In the genomic region with DNA sequence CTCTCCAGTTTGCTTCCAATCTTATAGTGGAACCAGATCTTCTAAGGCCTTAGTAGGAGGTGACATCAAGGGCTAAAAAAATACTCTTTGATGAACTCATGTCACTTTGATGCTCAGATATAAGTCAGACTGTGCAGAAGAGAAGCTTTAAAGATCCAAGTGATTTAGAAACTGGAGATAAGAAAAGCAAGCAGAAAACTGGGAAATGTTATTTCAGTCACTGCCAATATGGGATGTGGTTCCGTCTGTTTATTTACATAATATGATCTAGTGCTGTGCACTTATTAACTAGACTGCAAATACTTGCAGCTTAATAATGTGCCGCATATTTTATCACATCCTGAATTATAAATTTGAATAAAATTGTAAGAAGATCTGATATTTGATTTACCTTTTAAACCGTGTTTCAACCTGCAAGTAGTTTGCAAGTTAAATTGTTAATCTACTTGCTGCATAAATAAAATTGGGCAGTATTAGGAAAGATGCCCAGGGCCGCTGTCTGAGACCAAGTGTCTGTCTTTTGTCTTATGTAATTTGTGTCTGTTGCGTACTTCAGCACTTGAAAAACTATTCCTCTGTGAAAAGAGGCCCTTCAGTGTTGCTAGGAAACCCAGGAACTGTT, we compare ENCODE assay signal across 1 cellular context.
TF ChIP-seq lines count a peak whose summit lies in the region.

No MANE protein-coding gene starts in this region.

TF ChIP-seq in HepG2, 621 proteins besides CTCF, POLR2A, EP300 and RAD21 (continued from another document):
- TF ChIP-seq, protein P1, sequence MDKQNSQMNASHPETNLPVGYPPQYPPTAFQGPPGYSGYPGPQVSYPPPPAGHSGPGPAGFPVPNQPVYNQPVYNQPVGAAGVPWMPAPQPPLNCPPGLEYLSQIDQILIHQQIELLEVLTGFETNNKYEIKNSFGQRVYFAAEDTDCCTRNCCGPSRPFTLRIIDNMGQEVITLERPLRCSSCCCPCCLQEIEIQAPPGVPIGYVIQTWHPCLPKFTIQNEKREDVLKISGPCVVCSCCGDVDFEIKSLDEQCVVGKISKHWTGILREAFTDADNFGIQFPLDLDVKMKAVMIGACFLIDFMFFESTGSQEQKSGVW (CRISPR knock-in tag; IDR thresholded peaks at IDR 0.05; ENCODE audit: borderline replicate concordance), result no peak
- TF ChIP-seq MYC (CRISPR knock-in tag; IDR thresholded peaks at IDR 0.05; ENCODE audit: borderline replicate concordance), result no peak
- no peak for TF ChIP-seq GTF3A (CRISPR knock-in tag; conservative IDR thresholded peaks at IDR 0.05)
- TF ChIP-seq SSRP1 (CRISPR knock-in tag; IDR thresholded peaks at IDR 0.05), result 0 out of 2 replicates have a peak, but pooled peaks have one; percentile 29
- TF ChIP-seq, protein P2, sequence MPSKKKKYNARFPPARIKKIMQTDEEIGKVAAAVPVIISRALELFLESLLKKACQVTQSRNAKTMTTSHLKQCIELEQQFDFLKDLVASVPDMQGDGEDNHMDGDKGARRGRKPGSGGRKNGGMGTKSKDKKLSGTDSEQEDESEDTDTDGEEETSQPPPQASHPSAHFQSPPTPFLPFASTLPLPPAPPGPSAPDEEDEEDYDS (CRISPR knock-in tag; IDR thresholded peaks at IDR 0.05), result 0 out of 2 replicates have a peak, but pooled peaks have one; percentile 42
- no peak for TF ChIP-seq ZNF878 (CRISPR knock-in tag; IDR thresholded peaks at IDR 0.05)
- TF ChIP-seq DDIT3 (CRISPR knock-in tag; IDR thresholded peaks at IDR 0.05), result no peak
- peak; percentile 82 for TF ChIP-seq FOXK1 (CRISPR knock-in tag; IDR thresholded peaks at IDR 0.05; ENCODE audit: borderline replicate concordance, low read depth)
- peak; percentile 91 for TF ChIP-seq HMG20B (CRISPR knock-in tag; conservative IDR thresholded peaks at IDR 0.05)
- no peak for TF ChIP-seq IKZF1 (IDR thresholded peaks at IDR 0.05)
- no peak for TF ChIP-seq PAWR (CRISPR knock-in tag; IDR thresholded peaks at IDR 0.05; ENCODE audit: borderline replicate concordance)
- TF ChIP-seq BCL6 (CRISPR knock-in tag; IDR thresholded peaks at IDR 0.05), result peak; percentile 90
- no peak for TF ChIP-seq SMARCC2 (IDR thresholded peaks at IDR 0.05)
- peak; percentile 96; the same call in 1 of the 2 replicates for TF ChIP-seq HMG20A (CRISPR knock-in tag; IDR thresholded peaks at IDR 0.05; ENCODE audit: borderline replicate concordance)
- peak; percentile 71; the same call in 1 of the 2 replicates for TF ChIP-seq ZNF414 (CRISPR knock-in tag; IDR thresholded peaks at IDR 0.05)
- no peak for TF ChIP-seq ZNF44 (CRISPR knock-in tag; IDR thresholded peaks at IDR 0.05)
- TF ChIP-seq ZNF441 (CRISPR knock-in tag; IDR thresholded peaks at IDR 0.05; ENCODE audit: borderline replicate concordance), result no peak
- no peak for TF ChIP-seq BORCS8-MEF2B (CRISPR knock-in tag; IDR thresholded peaks at IDR 0.05)
- no peak for TF ChIP-seq NR3C1 (CRISPR knock-in tag; IDR thresholded peaks at IDR 0.05)
- TF ChIP-seq RBM39 (IDR thresholded peaks at IDR 0.05; ENCODE audit: low read depth, low read length, poor library complexity, severe bottlenecking), result no peak
- peak; percentile 80; the same call in 1 of the 2 replicates for TF ChIP-seq MIXL1 (CRISPR knock-in tag; IDR thresholded peaks at IDR 0.05)
- TF ChIP-seq ZNF430 (CRISPR knock-in tag; IDR thresholded peaks at IDR 0.05), result no peak
- 0 out of 2 replicates have a peak, but pooled peaks have one; percentile 37 for TF ChIP-seq RFXANK (CRISPR knock-in tag; IDR thresholded peaks at IDR 0.05)
- TF ChIP-seq ZNF558 (CRISPR knock-in tag; IDR thresholded peaks at IDR 0.05; ENCODE audit: borderline replicate concordance), result no peak
- TF ChIP-seq ADNP (CRISPR knock-in tag; IDR thresholded peaks at IDR 0.05), result no peak
- TF ChIP-seq, protein P3, sequence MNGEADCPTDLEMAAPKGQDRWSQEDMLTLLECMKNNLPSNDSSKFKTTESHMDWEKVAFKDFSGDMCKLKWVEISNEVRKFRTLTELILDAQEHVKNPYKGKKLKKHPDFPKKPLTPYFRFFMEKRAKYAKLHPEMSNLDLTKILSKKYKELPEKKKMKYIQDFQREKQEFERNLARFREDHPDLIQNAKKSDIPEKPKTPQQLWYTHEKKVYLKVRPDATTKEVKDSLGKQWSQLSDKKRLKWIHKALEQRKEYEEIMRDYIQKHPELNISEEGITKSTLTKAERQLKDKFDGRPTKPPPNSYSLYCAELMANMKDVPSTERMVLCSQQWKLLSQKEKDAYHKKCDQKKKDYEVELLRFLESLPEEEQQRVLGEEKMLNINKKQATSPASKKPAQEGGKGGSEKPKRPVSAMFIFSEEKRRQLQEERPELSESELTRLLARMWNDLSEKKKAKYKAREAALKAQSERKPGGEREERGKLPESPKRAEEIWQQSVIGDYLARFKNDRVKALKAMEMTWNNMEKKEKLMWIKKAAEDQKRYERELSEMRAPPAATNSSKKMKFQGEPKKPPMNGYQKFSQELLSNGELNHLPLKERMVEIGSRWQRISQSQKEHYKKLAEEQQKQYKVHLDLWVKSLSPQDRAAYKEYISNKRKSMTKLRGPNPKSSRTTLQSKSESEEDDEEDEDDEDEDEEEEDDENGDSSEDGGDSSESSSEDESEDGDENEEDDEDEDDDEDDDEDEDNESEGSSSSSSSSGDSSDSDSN (CRISPR knock-in tag; IDR thresholded peaks at IDR 0.05), result no peak
- TF ChIP-seq TEAD2 (CRISPR knock-in tag; IDR thresholded peaks at IDR 0.05), result no peak
- TF ChIP-seq NR2F6 (IDR thresholded peaks at IDR 0.05), result peak; percentile 77
- TF ChIP-seq NR2F6 (CRISPR knock-in tag; IDR thresholded peaks at IDR 0.05), result peak; percentile 61
TF ChIP-seq in HepG2: peak in this region for 143.
